Comparison of ENCODE assay signal across 28 cellular contexts in the genomic region with DNA sequence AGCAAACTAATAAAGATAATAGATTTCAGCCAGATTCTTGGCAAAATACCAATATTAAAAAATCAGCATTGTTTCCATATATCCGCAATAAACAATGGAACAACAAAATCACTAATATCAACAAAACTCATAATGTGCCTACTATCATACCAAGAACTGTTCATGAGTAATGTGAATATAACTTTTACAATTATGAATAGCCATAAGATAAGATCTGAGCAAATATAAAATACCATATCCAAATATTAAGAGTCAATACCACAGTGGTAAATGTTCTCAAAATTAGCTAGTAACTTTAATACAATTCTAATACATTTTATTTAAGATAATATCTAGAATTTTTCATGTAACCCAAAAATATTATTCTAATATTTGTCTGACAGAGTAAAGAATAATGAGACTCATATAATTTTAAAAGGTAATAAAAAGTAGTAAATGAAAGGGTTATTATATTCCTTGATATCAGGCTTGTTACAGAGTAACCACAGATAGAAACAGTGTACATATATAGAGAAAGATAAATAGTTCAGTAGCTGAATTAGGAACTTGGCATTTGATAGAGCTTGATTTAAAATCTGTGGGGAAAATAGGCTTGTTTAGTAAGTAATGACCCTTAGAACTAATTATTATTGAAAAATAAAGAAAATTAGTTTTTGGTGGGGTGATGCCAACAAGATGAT.
"Had no signal": no experiment of that assay in that cellular context is flagged by ENCODE, and none has a peak within 500 bp of the region (broad histone marks: within the 10 kb centered on the region; RNA-seq: fewer than 3 reads in every experiment).

No MANE protein-coding gene starts in this region.

- H3K27me3 Mint-ChIP-seq: activated B cell treated with CpG ODN at 0.5 μM for 24 hours; activated CD8-positive, alpha-beta T cell treated with anti-CD3 and anti-CD28 coated beads for 36 hours; activated naive CD4-positive, alpha-beta T cell treated with anti-CD3 and anti-CD28 coated beads, Interleukin-2, amount 50 U/mL, for 24 hours; activated naive CD8-positive, alpha-beta T cell treated with anti-CD3 and anti-CD28 coated beads for 36 hours; activated naive CD8-positive, alpha-beta T cell treated with anti-CD3 and anti-CD28 coated beads, Interleukin-2, amount 50 U/mL, for 24 hours; activated T-helper 17 cell treated with anti-CD3 and anti-CD28 coated beads, Interleukin-2, amount 50 U/mL, for 72 hours had no signal

- H3K4me1 Mint-ChIP-seq: activated B cell treated with CpG ODN at 0.5 μM for 24 hours; activated naive CD4-positive, alpha-beta T cell treated with anti-CD3 and anti-CD28 coated beads, Interleukin-2, amount 50 U/mL, for 24 hours; activated naive CD8-positive, alpha-beta T cell treated with anti-CD3 and anti-CD28 coated beads for 36 hours; activated naive CD8-positive, alpha-beta T cell treated with anti-CD3 and anti-CD28 coated beads, Interleukin-2, amount 50 U/mL, for 24 hours; activated T-helper 17 cell treated with anti-CD3 and anti-CD28 coated beads, Interleukin-2, amount 50 U/mL, for 72 hours had no signal

- H3K27me3 ChIP-seq: adrenal gland, body of pancreas, esophagus squamous epithelium had no signal

- H3K9me3 Mint-ChIP-seq: activated B cell treated with CpG ODN at 0.5 μM for 24 hours; activated CD8-positive, alpha-beta T cell treated with anti-CD3 and anti-CD28 coated beads for 36 hours; activated naive CD4-positive, alpha-beta T cell treated with anti-CD3 and anti-CD28 coated beads for 36 hours; activated naive CD4-positive, alpha-beta T cell treated with anti-CD3 and anti-CD28 coated beads, Interleukin-2, amount 50 U/mL, for 24 hours; activated naive CD8-positive, alpha-beta T cell treated with anti-CD3 and anti-CD28 coated beads for 36 hours; activated naive CD8-positive, alpha-beta T cell treated with anti-CD3 and anti-CD28 coated beads, Interleukin-2, amount 50 U/mL, for 24 hours; activated T-cell treated with anti-CD3 and anti-CD28 coated beads, Interleukin-2, amount 50 U/mL, for 4 hours; activated T-helper 17 cell treated with anti-CD3 and anti-CD28 coated beads, Interleukin-2, amount 50 U/mL, for 72 hours had no signal

- H3K36me3 ChIP-seq: adrenal gland, esophagus squamous epithelium, WERI-Rb-1 had no signal

- H3K27ac ChIP-seq: adrenal gland, body of pancreas, epithelial cell of prostate, esophagus squamous epithelium, WERI-Rb-1 had no signal

- H3K36me3 Mint-ChIP-seq: activated naive CD4-positive, alpha-beta T cell treated with anti-CD3 and anti-CD28 coated beads, Interleukin-2, amount 50 U/mL, for 24 hours; activated naive CD8-positive, alpha-beta T cell treated with anti-CD3 and anti-CD28 coated beads for 36 hours had no signal

- ATAC-seq: activated CD8-positive, alpha-beta T cell treated with anti-CD3 and anti-CD28 coated beads for 36 hours; activated naive CD8-positive, alpha-beta T cell treated with anti-CD3 and anti-CD28 coated beads, Interleukin-2, amount 50 U/mL, for 24 hours; activated T-cell treated with anti-CD3 and anti-CD28 coated beads, Interleukin-2, amount 50 U/mL, for 4 hours; activated T-helper 17 cell treated with anti-CD3 and anti-CD28 coated beads, Interleukin-2, amount 50 U/mL, for 72 hours; body of pancreas had no signal

- H3K27ac Mint-ChIP-seq: activated B cell treated with CpG ODN at 0.5 μM for 24 hours; activated CD8-positive, alpha-beta T cell treated with anti-CD3 and anti-CD28 coated beads for 36 hours; activated naive CD4-positive, alpha-beta T cell treated with anti-CD3 and anti-CD28 coated beads for 36 hours; activated naive CD4-positive, alpha-beta T cell treated with anti-CD3 and anti-CD28 coated beads, Interleukin-2, amount 50 U/mL, for 24 hours; activated naive CD8-positive, alpha-beta T cell treated with anti-CD3 and anti-CD28 coated beads for 36 hours; activated naive CD8-positive, alpha-beta T cell treated with anti-CD3 and anti-CD28 coated beads, Interleukin-2, amount 50 U/mL, for 24 hours; activated T-helper 17 cell treated with anti-CD3 and anti-CD28 coated beads, Interleukin-2, amount 50 U/mL, for 72 hours had no signal

- H3K4me1 ChIP-seq: adrenal gland, body of pancreas, esophagus squamous epithelium had no signal

- FAIRE-seq: endothelial cell of umbilical vein had no signal

- H3K9me3 ChIP-seq: adrenal gland, body of pancreas, esophagus squamous epithelium had no signal

- H3K4me3 ChIP-seq: adrenal gland, body of pancreas, esophagus squamous epithelium had no signal

- H3K4me3 Mint-ChIP-seq: activated B cell treated with CpG ODN at 0.5 μM for 24 hours; activated CD8-positive, alpha-beta T cell treated with anti-CD3 and anti-CD28 coated beads for 36 hours; activated naive CD4-positive, alpha-beta T cell treated with anti-CD3 and anti-CD28 coated beads for 36 hours; activated naive CD4-positive, alpha-beta T cell treated with anti-CD3 and anti-CD28 coated beads, Interleukin-2, amount 50 U/mL, for 24 hours; activated naive CD8-positive, alpha-beta T cell treated with anti-CD3 and anti-CD28 coated beads for 36 hours; activated naive CD8-positive, alpha-beta T cell treated with anti-CD3 and anti-CD28 coated beads, Interleukin-2, amount 50 U/mL, for 24 hours; activated T-cell treated with anti-CD3 and anti-CD28 coated beads, Interleukin-2, amount 50 U/mL, for 4 hours; activated T-helper 17 cell treated with anti-CD3 and anti-CD28 coated beads, Interleukin-2, amount 50 U/mL, for 72 hours had no signal

- DNase-seq: activated B cell treated with CpG ODN at 0.5 μM for 24 hours; activated CD4-positive, alpha-beta T cell treated with anti-CD3 and anti-CD28 coated beads for 4 hours; activated CD4-positive, alpha-beta T cell treated with anti-CD3 and anti-CD28 coated beads, Interleukin-2, amount 50 U/mL, for 1 hour; activated CD4-positive, alpha-beta T cell treated with anti-CD3 and anti-CD28 coated beads, Interleukin-2, amount 50 U/mL, for 48 hours; activated CD4-positive, CD25-positive, alpha-beta regulatory T cell treated with anti-CD3 and anti-CD28 coated beads, Interleukin-2, amount 50 U/mL, for 72 hours; activated CD8-positive, alpha-beta memory T cell treated with anti-CD3 and anti-CD28 coated beads for 24 hours; activated CD8-positive, alpha-beta T cell treated with anti-CD3 and anti-CD28 coated beads for 36 hours; activated effector memory CD4-positive, alpha-beta T cell treated with anti-CD3 and anti-CD28 coated beads, Interleukin-2, amount 50 U/mL, for 16 hours; activated naive CD4-positive, alpha-beta T cell treated with anti-CD3 and anti-CD28 coated beads for 36 hours; activated naive CD8-positive, alpha-beta T cell treated with anti-CD3 and anti-CD28 coated beads for 36 hours; activated naive CD8-positive, alpha-beta T cell treated with anti-CD3 and anti-CD28 coated beads, Interleukin-2, amount 50 U/mL, for 24 hours; activated T-cell treated with anti-CD3 and anti-CD28 coated beads, Interleukin-2, amount 50 U/mL, for 4 hours; adrenal gland; amygdala; aorta; body of pancreas; caudate nucleus; effector CD8-positive, alpha-beta T cell; esophagus squamous epithelium; foreskin melanocyte; head of caudate nucleus; hippocampal formation; T-helper 2 cell; WERI-Rb-1 had no signal
